In genomic region chr3:194637066-194637465, GRCh38 we compare ENCODE assay signal across 22 cellular contexts. TPM values are rescaled to one million over a fixed set of nuclear protein-coding genes. Genes with fewer than 3 reads are reported as not detected.
DNase-seq lines count a peak whose midpoint lies in the region; ATAC-seq and TF ChIP-seq lines count a peak whose summit lies in the region.
"Had no signal": no experiment of that assay in that cellular context is flagged by ENCODE, and none has a peak within 500 bp of the region (broad histone marks: within the 10 kb centered on the region; RNA-seq: fewer than 3 reads in every experiment).

No MANE protein-coding gene starts in this region.

- no peaks in the 10 kb centered on the region for H3K9me3 ChIP-seq in CD4-positive, CD25-positive, alpha-beta regulatory T cell (ENCODE audit: control insufficient read depth in 2 of 2, low read length in 2 of 2)
- H3K9me3 ChIP-seq in Caco-2: no peaks in the 10 kb centered on the region
- H3K9me3 ChIP-seq: left lung, ovary had no signal

- H3K4me2 ChIP-seq in GM23338 (no peak overlapping the region), mesendoderm (ENCODE audit: low read length) (no peak overlapping the region)

- H2BK5ac ChIP-seq in mesendoderm (ENCODE audit: low read length): no peak overlapping the region

- no peak overlapping the region for H3K4me3 ChIP-seq in CD4-positive, CD25-positive, alpha-beta regulatory T cell (ENCODE audit: low read depth, low read length)
- H3K4me3 ChIP-seq in GM23338: no peak overlapping the region
- no peak overlapping the region for H3K4me3 ChIP-seq in mesendoderm (ENCODE audit: low read length)
- H3K4me3 ChIP-seq in Caco-2 (ENCODE audit: low read depth, low read length): no peak overlapping the region
- H3K4me3 ChIP-seq: GM12878, left lung, ovary had no signal

- H3K9me3 Mint-ChIP-seq in CD4-positive, CD25-positive, alpha-beta regulatory T cell: no peaks in the 10 kb centered on the region
- H3K9me3 Mint-ChIP-seq in GM23338 (no peaks in the 10 kb centered on the region; the same call in 1 of the 3 replicates), Caco-2 (ENCODE audit: unreplicated experiment) (no peaks in the 10 kb centered on the region)
- no peaks in the 10 kb centered on the region for H3K9me3 Mint-ChIP-seq in activated T-helper 17 cell treated with anti-CD3 and anti-CD28 coated beads, Interleukin-2, amount 50 U/mL, for 72 hours
- no peaks in the 10 kb centered on the region for H3K9me3 Mint-ChIP-seq in activated naive CD4-positive, alpha-beta T cell treated with anti-CD3 and anti-CD28 coated beads, Interleukin-2, amount 10 ng/mL, durations not matched to agents 7 days and 5 days
- H3K9me3 Mint-ChIP-seq: activated naive CD4-positive, alpha-beta T cell treated with anti-CD3 and anti-CD28 coated beads, Interleukin-2, amount 50 U/mL, for 72 hours; dendritic cell treated with granulocyte-macrophage colony-stimulating factor and Interleukin-4, amounts not matched to agents 40 ng/mL and 50 ng/mL, for 4 days; stimulated activated naive CD8-positive, alpha-beta T cell treated with anti-CD3 and anti-CD28 coated beads, Interleukin-15, amount 100 ng/mL, for 72 hours had no signal

- H3K27ac Mint-ChIP-seq in CD4-positive, CD25-positive, alpha-beta regulatory T cell: peak overlapping the region in 2 of 3 donors; percentile 62 to 86
- H3K27ac Mint-ChIP-seq in GM23338: peak overlapping the region; percentile 40
- H3K27ac Mint-ChIP-seq in activated T-helper 17 cell treated with anti-CD3 and anti-CD28 coated beads, Interleukin-2, amount 50 U/mL, for 72 hours: peak overlapping the region; percentile 56
- H3K27ac Mint-ChIP-seq in activated naive CD4-positive, alpha-beta T cell treated with anti-CD3 and anti-CD28 coated beads, Interleukin-2, amount 10 ng/mL, durations not matched to agents 7 days and 5 days: no peak overlapping the region
- no peak overlapping the region for H3K27ac Mint-ChIP-seq in Caco-2 (ENCODE audit: unreplicated experiment)
- H3K27ac Mint-ChIP-seq: dendritic cell treated with granulocyte-macrophage colony-stimulating factor and Interleukin-4, amounts not matched to agents 40 ng/mL and 50 ng/mL, for 4 days; stimulated activated naive CD8-positive, alpha-beta T cell treated with anti-CD3 and anti-CD28 coated beads, Interleukin-15, amount 100 ng/mL, for 72 hours had no signal

- WGBS in mesendoderm (ENCODE audit: extremely low coverage, insufficient coverage, low lambda C conversion rate): no CpG with 5 or more reads among the region's 3 CpGs

- H3K4me1 ChIP-seq in CD4-positive, CD25-positive, alpha-beta regulatory T cell (ENCODE audit: control insufficient read depth, insufficient read depth, low read length, poor library complexity, severe bottlenecking): peaks cover 15% of the 10 kb centered on the region
- H3K4me1 ChIP-seq in GM23338 (ENCODE audit: insufficient read depth): 0 out of 2 replicates have a peak, but pooled peaks cover 4% of the 10 kb centered on the region
- H3K4me1 ChIP-seq in mesendoderm (ENCODE audit: control insufficient read depth, low read depth, low read length): no peaks in the 10 kb centered on the region
- H3K4me1 ChIP-seq in Caco-2: no peaks in the 10 kb centered on the region

- H3K36me3 ChIP-seq in CD4-positive, CD25-positive, alpha-beta regulatory T cell (ENCODE audit: control insufficient read depth, insufficient read depth, low read length): peaks cover 20% of the 10 kb centered on the region
- H3K36me3 ChIP-seq in GM23338 (ENCODE audit: insufficient read depth) (peaks cover 4% of the 10 kb centered on the region; the same call in 1 of the 2 replicates), mesendoderm (ENCODE audit: control insufficient read depth, insufficient read depth, low read length) (no peaks in the 10 kb centered on the region), Caco-2 (ENCODE audit: control insufficient read depth, insufficient read depth, low read length) (no peaks in the 10 kb centered on the region; the same call in none of the 2 replicates)
- H3K36me3 ChIP-seq: ovary had no signal

- no peak overlapping the region for H3K18ac ChIP-seq in mesendoderm (ENCODE audit: low read length)

- H3K79me1 ChIP-seq in mesendoderm (ENCODE audit: low read length): no peaks in the 10 kb centered on the region

- H2AFZ ChIP-seq in GM23338: no peak overlapping the region

- no peak overlapping the region for H4K5ac ChIP-seq in mesendoderm (ENCODE audit: low read length)

- no peak overlapping the region for H3K23ac ChIP-seq in mesendoderm (ENCODE audit: low read length)

- H3K56ac ChIP-seq in mesendoderm (ENCODE audit: low read length): no peak overlapping the region

- H2AK5ac ChIP-seq in mesendoderm (ENCODE audit: low read length): no peak overlapping the region

- intact Hi-C loops in Caco-2 (cut with micrococcal nuclease; ENCODE audit: unreplicated experiment): no loop called here

- POLR2A ChIA-PET in Caco-2 (lab: Charles Lee): no interaction called here

- no peak overlapping the region for H3K4ac ChIP-seq in mesendoderm (ENCODE audit: low read depth, low read length)

- H3K4me3 Mint-ChIP-seq in CD4-positive, CD25-positive, alpha-beta regulatory T cell: no peak overlapping the region
- H3K4me3 Mint-ChIP-seq in GM23338: no peak overlapping the region
- no peak overlapping the region for H3K4me3 Mint-ChIP-seq in activated T-helper 17 cell treated with anti-CD3 and anti-CD28 coated beads, Interleukin-2, amount 50 U/mL, for 72 hours
- no peak overlapping the region for H3K4me3 Mint-ChIP-seq in activated naive CD4-positive, alpha-beta T cell treated with anti-CD3 and anti-CD28 coated beads, Interleukin-2, amount 10 ng/mL, durations not matched to agents 7 days and 5 days
- H3K4me3 Mint-ChIP-seq in Caco-2 (ENCODE audit: unreplicated experiment): no peak overlapping the region
- H3K4me3 Mint-ChIP-seq: dendritic cell treated with granulocyte-macrophage colony-stimulating factor and Interleukin-4, amounts not matched to agents 40 ng/mL and 50 ng/mL, for 4 days; stimulated activated naive CD8-positive, alpha-beta T cell treated with anti-CD3 and anti-CD28 coated beads, Interleukin-15, amount 100 ng/mL, for 72 hours had no signal

- H2BK15ac ChIP-seq in mesendoderm (replicated peaks; ENCODE audit: low read depth): no peak overlapping the region

- H3K9ac ChIP-seq in mesendoderm (ENCODE audit: low read length): no peak overlapping the region

- no peaks in the 10 kb centered on the region for H3K27me3 ChIP-seq in CD4-positive, CD25-positive, alpha-beta regulatory T cell (ENCODE audit: control insufficient read depth, insufficient read depth, low read length)
- H3K27me3 ChIP-seq in GM23338 (ENCODE audit: insufficient read depth) (0 out of 2 replicates have a peak, but pooled peaks cover 4% of the 10 kb centered on the region), mesendoderm (ENCODE audit: insufficient read depth, low read length, poor library complexity) (no peaks in the 10 kb centered on the region), Caco-2 (replicated peaks; ENCODE audit: control insufficient read depth, insufficient read depth, low read length) (no peaks in the 10 kb centered on the region)
- H3K27me3 ChIP-seq: brain microvascular endothelial cell, left lung, ovary had no signal

- H2BK120ac ChIP-seq in mesendoderm (ENCODE audit: low read depth, low read length): no peak overlapping the region

- H3K27ac ChIP-seq in CD4-positive, CD25-positive, alpha-beta regulatory T cell (ENCODE audit: insufficient read depth, low read length, poor library complexity, severe bottlenecking): no peak overlapping the region
- H3K27ac ChIP-seq in GM23338 (ENCODE audit: low read depth) (peak overlapping the region; percentile 55; the same call in 1 of the 2 replicates), mesendoderm (ENCODE audit: low read depth, low read length) (no peak overlapping the region)
- H3K27ac ChIP-seq: brain microvascular endothelial cell, left lung, ovary, VCaP had no signal

- TF ChIP-seq CTCF in GM23338 (conservative IDR thresholded peaks at IDR 0.05; ENCODE audit: low read depth in 2 of 2) (no peak), Caco-2 (IDR thresholded peaks at IDR 0.05; ENCODE audit: insufficient read depth in 1 of 2, low read depth in 1 of 2, low read length in 1 of 2, severe bottlenecking in 1 of 2, unreplicated experiment in 1 of 2) (no peak)

- no peaks in the 10 kb centered on the region; the same call in 1 of the 2 replicates for H4K20me1 ChIP-seq in GM23338 (replicated peaks; ENCODE audit: insufficient read depth)

- peaks cover 0 to 28% (median 10%) of the 10 kb centered on the region in 4 donors for H3K4me1 Mint-ChIP-seq in CD4-positive, CD25-positive, alpha-beta regulatory T cell
- H3K4me1 Mint-ChIP-seq in GM23338: no peaks in the 10 kb centered on the region; the same call in 2 of the 3 replicates
- H3K4me1 Mint-ChIP-seq in activated T-helper 17 cell treated with anti-CD3 and anti-CD28 coated beads, Interleukin-2, amount 50 U/mL, for 72 hours: peaks cover 2% of the 10 kb centered on the region
- peaks cover 22% of the 10 kb centered on the region for H3K4me1 Mint-ChIP-seq in activated naive CD4-positive, alpha-beta T cell treated with anti-CD3 and anti-CD28 coated beads, Interleukin-2, amount 10 ng/mL, durations not matched to agents 7 days and 5 days
- no peaks in the 10 kb centered on the region for H3K4me1 Mint-ChIP-seq in Caco-2 (ENCODE audit: low read depth, unreplicated experiment)

- no peak for DNase-seq in CD4-positive, CD25-positive, alpha-beta regulatory T cell
- DNase-seq in GM23338 (ENCODE audit: low spot score) (no peak), mesendoderm (peak; percentile 52), Caco-2 (no peak)
- no peak for DNase-seq in activated naive CD4-positive, alpha-beta T cell treated with anti-CD3 and anti-CD28 coated beads, Interleukin-2, amount 10 ng/mL, durations not matched to agents 7 days and 5 days
- DNase-seq: activated CD4-positive, alpha-beta T cell treated with anti-CD3 and anti-CD28 coated beads, Interleukin-2, amount 50 U/mL, for 4 hours; brain microvascular endothelial cell; GF-D8; Kasumi-1; left lung; NCI-H2171 treated with DMSO at 0.1 percent for 48 hours; NCI-H82; ovary; RPMI8226; stimulated activated CD4-positive, alpha-beta T cell treated with anti-CD3 and anti-CD28 coated beads, Interleukin-1b, Interleukin-23, amount 100 ng/mL, for 48 hours; stimulated activated naive CD8-positive, alpha-beta T cell treated with anti-CD3 and anti-CD28 coated beads, Interleukin-15, amount 100 ng/mL, for 72 hours had no signal

- no peaks in the 10 kb centered on the region for H3K27me3 Mint-ChIP-seq in CD4-positive, CD25-positive, alpha-beta regulatory T cell
- peaks cover 4% of the 10 kb centered on the region for H3K27me3 Mint-ChIP-seq in GM23338 (ENCODE audit: insufficient read depth, low read depth, poor library complexity)
- no peaks in the 10 kb centered on the region for H3K27me3 Mint-ChIP-seq in activated T-helper 17 cell treated with anti-CD3 and anti-CD28 coated beads, Interleukin-2, amount 50 U/mL, for 72 hours
- H3K27me3 Mint-ChIP-seq in activated naive CD4-positive, alpha-beta T cell treated with anti-CD3 and anti-CD28 coated beads, Interleukin-2, amount 10 ng/mL, durations not matched to agents 7 days and 5 days: peaks cover 6% of the 10 kb centered on the region
- no peaks in the 10 kb centered on the region for H3K27me3 Mint-ChIP-seq in Caco-2 (ENCODE audit: insufficient read depth, unreplicated experiment)
- H3K27me3 Mint-ChIP-seq: stimulated activated naive CD8-positive, alpha-beta T cell treated with anti-CD3 and anti-CD28 coated beads, Interleukin-15, amount 100 ng/mL, for 72 hours had no signal

- no TSS peak for BruUV-seq in Caco-2 (replicated peaks; lab: Mats Ljungman, UMichigan)

- no peaks in the 10 kb centered on the region for H3F3A ChIP-seq in GM23338 (replicated peaks; ENCODE audit: low read depth)

- CTCF ChIA-PET in activated naive CD4-positive, alpha-beta T cell treated with anti-CD3 and anti-CD28 coated beads, Interleukin-2, amount 10 ng/mL, durations not matched to agents 7 days and 5 days (lab: Charles Lee): no interaction called here
- CTCF ChIA-PET in Caco-2 (lab: Charles Lee): no interaction called here

- H3K9me2 ChIP-seq in GM23338 (ENCODE audit: insufficient read depth): no peaks in the 10 kb centered on the region

- peaks cover 16% of the 10 kb centered on the region for H3K36me3 Mint-ChIP-seq in CD4-positive, CD25-positive, alpha-beta regulatory T cell
- H3K36me3 Mint-ChIP-seq in GM23338 (ENCODE audit: low read depth): peaks cover 20% of the 10 kb centered on the region
- H3K36me3 Mint-ChIP-seq in activated T-helper 17 cell treated with anti-CD3 and anti-CD28 coated beads, Interleukin-2, amount 50 U/mL, for 72 hours (ENCODE audit: low read depth): peaks cover 31% of the 10 kb centered on the region
- H3K36me3 Mint-ChIP-seq in activated naive CD4-positive, alpha-beta T cell treated with anti-CD3 and anti-CD28 coated beads, Interleukin-2, amount 10 ng/mL, durations not matched to agents 7 days and 5 days: peaks cover 13% of the 10 kb centered on the region
- peaks cover 19% of the 10 kb centered on the region for H3K36me3 Mint-ChIP-seq in Caco-2 (ENCODE audit: insufficient read depth, unreplicated experiment)

- no peak overlapping the region for H4K8ac ChIP-seq in mesendoderm (ENCODE audit: low read depth, low read length)

- no peak for ATAC-seq in CD4-positive, CD25-positive, alpha-beta regulatory T cell (ENCODE audit: low read depth in 2 of 2)
- ATAC-seq in GM23338 (no peak; the same call in 2 of the 3 replicates), HG02852 (IDR thresholded peaks at IDR 0.05; ENCODE audit: unreplicated experiment) (no peak)
- no peak for ATAC-seq in activated T-helper 17 cell treated with anti-CD3 and anti-CD28 coated beads, Interleukin-2, amount 50 U/mL, for 72 hours (replicated peaks)
- ATAC-seq: activated naive CD4-positive, alpha-beta T cell treated with anti-CD3 and anti-CD28 coated beads, Interleukin-2, amount 50 U/mL, for 72 hours; GM12878; left lung; stimulated activated naive CD8-positive, alpha-beta T cell treated with anti-CD3 and anti-CD28 coated beads, Interleukin-15, amount 100 ng/mL, for 72 hours had no signal

- no peaks in the 10 kb centered on the region for H3K79me2 ChIP-seq in GM23338 (replicated peaks; ENCODE audit: insufficient read depth)
- no peaks in the 10 kb centered on the region for H3K79me2 ChIP-seq in mesendoderm (ENCODE audit: control insufficient read depth, insufficient read depth, low read length)

RNA-seq across cellular contexts. Expression of gene TMEM44, which starts 3.8 kb away (rescaled TPM):
- 5.5 TPM for total RNA-seq in CD4-positive, CD25-positive, alpha-beta regulatory T cell
- 1 to 10 TPM in 1 of 4 donors, under 1 TPM in 3; 0.41 to 1.1 (median 0.66) TPM for polyA plus RNA-seq in CD4-positive, CD25-positive, alpha-beta regulatory T cell
- total RNA-seq in GM23338 (2014; rRNA removed; shearing (Covaris generic)): 10.5 and 11.3 TPM in 2 replicates
- polyA plus RNA-seq in GM23338 (2016; fragmentation: Nextera tagmentation; extraction: Ambion mirVana): 9.4 and 10.0 TPM in 2 replicates
- total RNA-seq in activated T-helper 17 cell treated with anti-CD3 and anti-CD28 coated beads, Interleukin-2, amount 50 U/mL, for 72 hours: 10 to 100 TPM in 1 of 2 donors, 1 to 10 TPM in 1; 6.6 to 11.1 TPM
- polyA plus RNA-seq in mesendoderm (2013, experiment 1 of 2): 5.0 TPM
- 5.0 TPM for polyA plus RNA-seq in mesendoderm (2013, experiment 2 of 2)
- 11.8 and 16.3 TPM in 2 replicates for total RNA-seq in Caco-2 (2022)

RNA-seq across cellular contexts. Expression of gene LSG1, which starts 34.9 kb away (rescaled TPM):
- total RNA-seq in CD4-positive, CD25-positive, alpha-beta regulatory T cell: 50.5 TPM
- polyA plus RNA-seq in CD4-positive, CD25-positive, alpha-beta regulatory T cell: 10 to 100 TPM; 12.1 to 23.3 (median 17.9) TPM
- total RNA-seq in GM23338 (2014; rRNA removed; shearing (Covaris generic)): 44.5 and 57.1 TPM in 2 replicates
- 43.0 and 49.2 TPM in 2 replicates for polyA plus RNA-seq in GM23338 (2016; fragmentation: Nextera tagmentation; extraction: Ambion mirVana)
- total RNA-seq in activated T-helper 17 cell treated with anti-CD3 and anti-CD28 coated beads, Interleukin-2, amount 50 U/mL, for 72 hours: 10 to 100 TPM; 37.9 to 46.9 TPM
- 40.6 TPM for polyA plus RNA-seq in mesendoderm (2013, experiment 1 of 2)
- polyA plus RNA-seq in mesendoderm (2013, experiment 2 of 2): 42.2 TPM
- 48.0 and 55.0 TPM in 2 replicates for total RNA-seq in Caco-2 (2022)

RNA-seq across cellular contexts. Expression of gene FAM43A, which starts 48.6 kb away (rescaled TPM):
- total RNA-seq in CD4-positive, CD25-positive, alpha-beta regulatory T cell: 4.8 TPM
- polyA plus RNA-seq in CD4-positive, CD25-positive, alpha-beta regulatory T cell: 1 to 10 TPM; 4.8 to 9.4 (median 7.4) TPM
- total RNA-seq in GM23338 (2014; rRNA removed; shearing (Covaris generic)): 3.3 and 6.4 TPM in 2 replicates
- 2.4 and 2.5 TPM in 2 replicates for polyA plus RNA-seq in GM23338 (2016; fragmentation: Nextera tagmentation; extraction: Ambion mirVana)
- total RNA-seq in activated T-helper 17 cell treated with anti-CD3 and anti-CD28 coated beads, Interleukin-2, amount 50 U/mL, for 72 hours: 10 to 100 TPM in 1 of 2 donors, 1 to 10 TPM in 1; 7.1 to 32.6 TPM
- 6.2 TPM for polyA plus RNA-seq in mesendoderm (2013, experiment 1 of 2)
- polyA plus RNA-seq in mesendoderm (2013, experiment 2 of 2): 5.9 TPM
- 3.5 and 4.0 TPM in 2 replicates for total RNA-seq in Caco-2 (2022)

Comparison
In these comparisons a context has a peak if more than half of its experiments do, and no peak if none do; other contexts are left out.
1. H3K27ac Mint-ChIP-seq: peak in CD4-positive, CD25-positive, alpha-beta regulatory T cell (2 of 3), GM23338 (single experiment) and activated T-helper 17 cell treated with anti-CD3 and anti-CD28 coated beads, Interleukin-2, amount 50 U/mL, for 72 hours (single experiment); none in activated naive CD4-positive, alpha-beta T cell treated with anti-CD3 and anti-CD28 coated beads, Interleukin-2, amount 10 ng/mL, durations not matched to agents 7 days and 5 days (single experiment) and Caco-2 (single experiment).